16 cellular contexts compared by ENCODE assay signal in the genomic region with DNA sequence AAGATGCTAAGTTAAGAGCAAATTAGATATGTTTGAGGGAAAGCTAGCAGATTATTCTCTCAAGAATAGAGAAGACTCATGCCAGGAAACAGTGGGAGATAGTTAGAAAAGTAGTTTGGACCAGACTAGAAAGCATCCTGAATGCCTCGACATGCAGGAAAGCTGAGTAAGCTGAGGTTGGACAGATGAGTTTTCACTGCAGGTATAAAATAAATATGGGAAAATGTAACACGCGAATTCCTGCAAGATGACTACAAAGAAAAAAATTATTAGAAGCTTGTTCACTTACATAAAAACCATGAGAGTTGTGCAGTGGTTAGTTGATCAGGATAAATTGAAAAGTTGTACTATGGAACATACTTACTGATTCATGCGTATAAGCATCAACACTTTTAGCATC.
"Had no signal": no experiment of that assay in that cellular context is flagged by ENCODE, and none has a peak within 500 bp of the region (broad histone marks: within the 10 kb centered on the region; RNA-seq: fewer than 3 reads in every experiment).

No MANE protein-coding gene starts in this region.

- H3K4me3 ChIP-seq: coronary artery, psoas muscle had no signal

- H3K36me3 ChIP-seq: right lobe of liver had no signal

- H3K4me1 ChIP-seq: psoas muscle had no signal

- H3K27ac ChIP-seq: coronary artery, psoas muscle, right lobe of liver had no signal

- H3K27me3 ChIP-seq: right lobe of liver had no signal

- H3K9me3 ChIP-seq: psoas muscle, right lobe of liver had no signal

- DNase-seq: activated CD4-positive, alpha-beta T cell treated with anti-CD3 and anti-CD28 coated beads, Interleukin-2, amount 50 U/mL, for 4 hours; activated CD4-positive, CD25-positive, alpha-beta regulatory T cell treated with anti-CD3 and anti-CD28 coated beads, Interleukin-2, amount 50 U/mL, for 72 hours; activated CD8-positive, alpha-beta memory T cell treated with anti-CD3 and anti-CD28 coated beads, Interleukin-2, amount 10 ng/mL, durations not matched to agents 7 days and 5 days; activated effector memory CD4-positive, alpha-beta T cell treated with anti-CD3 and anti-CD28 coated beads, Interleukin-2, amount 50 U/mL, for 16 hours; activated T-cell treated with anti-CD3 and anti-CD28 coated beads, Interleukin-2, amount 50 U/mL, for 24 hours; anterior cingulate cortex; caudate nucleus; effector memory CD4-positive, alpha-beta T cell; erythroblast; immature natural killer cell; psoas muscle; right lobe of liver; stimulated activated CD4-positive, alpha-beta T cell treated with anti-CD3 and anti-CD28 coated beads, Interleukin-2, amount 100 ng/mL, for 24 hours; stimulated activated naive CD4-positive, alpha-beta T cell; substantia nigra had no signal
